23 cellular contexts compared by ENCODE assay signal in genomic region chrX:115649461-115650063, GRCh38.
DNase-seq lines count a peak whose midpoint lies in the region; ATAC-seq, FAIRE-seq and TF ChIP-seq lines count a peak whose summit lies in the region.
"Had no signal": no experiment of that assay in that cellular context is flagged by ENCODE, and none has a peak within 500 bp of the region (broad histone marks: within the 10 kb centered on the region; RNA-seq: fewer than 3 reads in every experiment).

No MANE protein-coding gene starts in this region.

- TF ChIP-seq CTCF in A673 (conservative IDR thresholded peaks at IDR 0.05; ENCODE audit: low read depth, low read length) (no peak), PC-9 (conservative IDR thresholded peaks at IDR 0.05) (no peak), lung (IDR thresholded peaks at IDR 0.05; ENCODE audit: control extremely low read depth, extremely low read depth) (no peak)

- no peak for DNase-seq in A673 (ENCODE audit: low spot score)
- peak; percentile 38 to 94 for DNase-seq in PC-9
- peak; percentile 49 for DNase-seq in fibroblast of peridontal ligament (ENCODE audit: extremely low read depth)
- DNase-seq in lung (ENCODE audit: low spot score) = no peak
- no peak for DNase-seq in H54 (ENCODE audit: insufficient read length, low spot score)
- DNase-seq in midbrain (lab: John Stamatoyannopoulos, UW) = no peak
- no peak for DNase-seq in ureter (ENCODE audit: low spot score)
- DNase-seq in stimulated activated naive CD8-positive, alpha-beta T cell treated with anti-CD3 and anti-CD28 coated beads, Interleukin-15, amount 100 ng/mL, for 72 hours = no peak
- DNase-seq: activated effector memory CD4-positive, alpha-beta T cell treated with anti-CD3 and anti-CD28 coated beads, Interleukin-2, amount 50 U/mL, for 16 hours; dorsolateral prefrontal cortex; EL; esophagus squamous epithelium; head of caudate nucleus; left cardiac atrium; naive B cell; NCI-H510A treated with DMSO at 0.1 percent for 48 hours; psoas muscle; SJCRH30; stimulated activated CD4-positive, alpha-beta T cell treated with anti-CD3 and anti-CD28 coated beads, Interleukin-12 subunit alpha, Interleukin-12 subunit beta, amount 100 ng/mL, for 4 hours; T-helper 9 cell had no signal

- H2AFZ ChIP-seq in PC-9 = no peak overlapping the region

- FAIRE-seq in H54 (lab: Jason Lieb, UNC) = no peak
- FAIRE-seq: GM12878 had no signal

- CTCF ChIA-PET in A673 (lab: Charles Lee) = no interaction called here
- CTCF ChIA-PET in PC-9 (lab: Charles Lee) = interaction anchor here (0.6 to 0.7 kb wide), 3 partner anchors 42 to 312 kb away, joined by 3 to 4 read pairs (median 4); no protein-coding TSS in a partner anchor

- no peak overlapping the region for H3K4me3 Mint-ChIP-seq in stimulated activated naive CD8-positive, alpha-beta T cell treated with anti-CD3 and anti-CD28 coated beads, Interleukin-15, amount 100 ng/mL, for 72 hours
- H3K4me3 Mint-ChIP-seq: naive B cell; stimulated activated naive CD8-positive, alpha-beta T cell treated with anti-CD3 and anti-CD28 coated beads, Interleukin-15, Interleukin-2, amounts not matched to agents 100 ng/mL and 50 ng/mL, for 24 hours had no signal

- no peaks in the 10 kb centered on the region for H3K9me2 ChIP-seq in PC-9 (ENCODE audit: insufficient read depth)

- H3K36me3 ChIP-seq in A673 (ENCODE audit: insufficient read depth, low read length, poor library complexity, severe bottlenecking) = peaks cover 21% of the 10 kb centered on the region
- H3K36me3 ChIP-seq in PC-9 (ENCODE audit: low read depth) = peaks cover 12% of the 10 kb centered on the region; the same call in 1 of the 2 replicates
- no peaks in the 10 kb centered on the region for H3K36me3 ChIP-seq in lung (ENCODE audit: control insufficient read depth in 2 of 2, insufficient read depth in 2 of 2, low read length in 2 of 2)

- peak overlapping the region; percentile 35 for H3K4me2 ChIP-seq in PC-9

- H3K4me1 Mint-ChIP-seq in stimulated activated naive CD8-positive, alpha-beta T cell treated with anti-CD3 and anti-CD28 coated beads, Interleukin-15, amount 100 ng/mL, for 72 hours = no peaks in the 10 kb centered on the region
- H3K4me1 Mint-ChIP-seq: naive B cell had no signal

- H3F3A ChIP-seq in PC-9 (ENCODE audit: insufficient read depth, low read depth) = peaks cover 18% of the 10 kb centered on the region

- H3K9me3 ChIP-seq in A673 (ENCODE audit: low read depth, low read length, poor library complexity, severe bottlenecking) = no peaks in the 10 kb centered on the region
- H3K9me3 ChIP-seq in PC-9 (ENCODE audit: insufficient read depth, low read depth) = no peaks in the 10 kb centered on the region
- no peaks in the 10 kb centered on the region for H3K9me3 ChIP-seq in lung (ENCODE audit: control insufficient read depth in 2 of 2, insufficient read depth in 1 of 2, low read length in 1 of 2)
- H3K9me3 ChIP-seq: esophagus squamous epithelium, psoas muscle, SJCRH30 had no signal

- H3K27ac Mint-ChIP-seq in stimulated activated naive CD8-positive, alpha-beta T cell treated with anti-CD3 and anti-CD28 coated beads, Interleukin-15, amount 100 ng/mL, for 72 hours = no peak overlapping the region
- H3K27ac Mint-ChIP-seq: stimulated activated naive CD8-positive, alpha-beta T cell treated with anti-CD3 and anti-CD28 coated beads, Interleukin-15, Interleukin-2, amounts not matched to agents 100 ng/mL and 50 ng/mL, for 24 hours had no signal

- POLR2A ChIA-PET in A673 (lab: Charles Lee; ENCODE audit: low non-redundant PET) (no interaction called here), PC-9 (lab: Charles Lee; ENCODE audit: unreplicated experiment) (interaction anchor here (0.6 to 0.7 kb wide), 2 partner anchors 89 to 202 kb away, joined by 4 to 7 read pairs; partner anchors contain the start of gene PLS3)

- H3K4me1 ChIP-seq in A673 (ENCODE audit: insufficient read depth, low read length, poor library complexity, severe bottlenecking) (peaks cover 9% of the 10 kb centered on the region), PC-9 (replicated peaks; ENCODE audit: insufficient read depth) (peaks cover 27% of the 10 kb centered on the region), lung (ENCODE audit: control insufficient read depth in 2 of 2, insufficient read depth in 2 of 2, low read length in 2 of 2) (no peaks in the 10 kb centered on the region)
- H3K4me1 ChIP-seq: esophagus squamous epithelium, psoas muscle had no signal

- H3K27ac ChIP-seq in A673 (ENCODE audit: low read depth, low read length, poor library complexity, severe bottlenecking) (peak overlapping the region; percentile 70), PC-9 (peak overlapping the region; percentile 83), lung (ENCODE audit: low read depth in 1 of 2, low read length in 1 of 2) (no peak overlapping the region)
- H3K27ac ChIP-seq: psoas muscle had no signal

- no peaks in the 10 kb centered on the region for H4K20me1 ChIP-seq in PC-9 (ENCODE audit: insufficient read depth)

- WGBS in lung, 2 donors = 59 to 88% methylated on average over 5 of the region's 5 CpGs

- no peak for TF ChIP-seq POLR2A in H54 (IDR thresholded peaks at IDR 0.05; ENCODE audit: low read depth, low read length)

- H3K27me3 Mint-ChIP-seq in stimulated activated naive CD8-positive, alpha-beta T cell treated with anti-CD3 and anti-CD28 coated beads, Interleukin-15, amount 100 ng/mL, for 72 hours = no peaks in the 10 kb centered on the region
- H3K27me3 Mint-ChIP-seq: naive B cell; stimulated activated naive CD8-positive, alpha-beta T cell treated with anti-CD3 and anti-CD28 coated beads, Interleukin-15, Interleukin-2, amounts not matched to agents 100 ng/mL and 50 ng/mL, for 24 hours had no signal

- intact Hi-C loops in A673 (cut with micrococcal nuclease; ENCODE audit: unreplicated experiment) = loop anchor here (2.0 to 10.0 kb wide), 2 partner anchors 41 to 425 kb away; no protein-coding TSS in a partner anchor
- intact Hi-C loops in PC-9 (cut with micrococcal nuclease; ENCODE audit: unreplicated experiment) = loop anchor here (10.0 kb wide), 1 partner anchor 295 kb away; no protein-coding TSS in a partner anchor

- peak; percentile 34 for ATAC-seq in lung (ENCODE audit: insufficient read depth, low FRiP score)
- ATAC-seq in stimulated activated naive CD8-positive, alpha-beta T cell treated with anti-CD3 and anti-CD28 coated beads, Interleukin-15, amount 100 ng/mL, for 72 hours = no peak
- ATAC-seq: GM12878, HCT116, psoas muscle had no signal

- H3K4me3 ChIP-seq in A673 (ENCODE audit: low read depth, low read length, poor library complexity, severe bottlenecking) (no peak overlapping the region), PC-9 (no peak overlapping the region), lung (no peak overlapping the region)
- H3K4me3 ChIP-seq: dorsolateral prefrontal cortex, esophagus squamous epithelium, GM12878, psoas muscle, SJCRH30 had no signal

- BruUV-seq in A673 (replicated peaks; lab: Mats Ljungman, UMichigan) = no TSS peak
- no TSS peak for BruUV-seq in PC-9 (replicated peaks; lab: Mats Ljungman, UMichigan)

- H3K9me3 Mint-ChIP-seq in stimulated activated naive CD8-positive, alpha-beta T cell treated with anti-CD3 and anti-CD28 coated beads, Interleukin-15, amount 100 ng/mL, for 72 hours = no peaks in the 10 kb centered on the region
- H3K9me3 Mint-ChIP-seq: naive B cell; stimulated activated naive CD8-positive, alpha-beta T cell treated with anti-CD3 and anti-CD28 coated beads, Interleukin-15, Interleukin-2, amounts not matched to agents 100 ng/mL and 50 ng/mL, for 24 hours had no signal

- H3K27me3 ChIP-seq in A673 (replicated peaks; ENCODE audit: insufficient read depth, low read depth, low read length, poor library complexity) = peaks cover 13% of the 10 kb centered on the region
- no peaks in the 10 kb centered on the region for H3K27me3 ChIP-seq in PC-9 (ENCODE audit: insufficient read depth, low read depth)
- H3K27me3 ChIP-seq in lung (ENCODE audit: control insufficient read depth, insufficient read depth) = no peaks in the 10 kb centered on the region
- H3K27me3 ChIP-seq: esophagus squamous epithelium, SJCRH30 had no signal

- H3K79me2 ChIP-seq in PC-9 (ENCODE audit: low read depth) = no peaks in the 10 kb centered on the region

Comparison
In these comparisons a context has a peak if more than half of its experiments do, and no peak if none do; other contexts are left out.
1. DNase-seq: peak in PC-9 (2 of 2) and fibroblast of peridontal ligament (single experiment); none in A673 (single experiment), lung (single experiment), H54 (single experiment), midbrain (single experiment), ureter (single experiment) and stimulated activated naive CD8-positive, alpha-beta T cell treated with anti-CD3 and anti-CD28 coated beads, Interleukin-15, amount 100 ng/mL, for 72 hours (0 of 2).
2. H3K27ac ChIP-seq: peak in A673 (single experiment) and PC-9 (single experiment); none in lung (0 of 2).